18 cellular contexts compared by ENCODE assay signal in the genomic region with DNA sequence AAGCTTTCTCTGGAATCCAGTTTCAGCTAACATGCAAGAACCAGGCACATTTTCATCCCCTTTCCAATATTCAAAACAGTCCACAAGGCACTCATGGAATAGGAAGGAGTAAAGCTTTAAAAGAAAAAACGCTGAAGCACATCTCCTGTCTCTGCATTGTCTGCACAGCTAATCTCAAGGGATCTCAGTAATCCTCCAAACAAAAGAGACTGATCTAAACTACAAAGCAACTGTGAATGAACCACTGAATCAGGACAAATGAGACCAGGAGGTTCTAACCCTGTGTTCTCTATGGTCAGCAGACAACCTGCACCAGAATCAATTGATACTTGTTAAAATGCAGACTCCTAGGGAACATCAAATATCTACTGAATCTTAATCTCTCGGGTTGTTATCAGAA.
DNase-seq lines count a peak whose midpoint lies in the region; ATAC-seq, FAIRE-seq and TF ChIP-seq lines count a peak whose summit lies in the region.
"Had no signal": no experiment of that assay in that cellular context is flagged by ENCODE, and none has a peak within 500 bp of the region (broad histone marks: within the 10 kb centered on the region; RNA-seq: fewer than 3 reads in every experiment).

No MANE protein-coding gene starts in this region.

- H3K9me3 Mint-ChIP-seq in glutamatergic neuron (ENCODE audit: unreplicated experiment): peaks cover 7% of the 10 kb centered on the region
- H3K9me3 Mint-ChIP-seq: H9 had no signal

- no peak for ATAC-seq in GM18520 (IDR thresholded peaks at IDR 0.05; ENCODE audit: unreplicated experiment)

- H3K27me3 Mint-ChIP-seq in glutamatergic neuron (ENCODE audit: unreplicated experiment): peaks cover 4% of the 10 kb centered on the region
- H3K27me3 Mint-ChIP-seq: B cell had no signal

- peak; percentile 99 for FAIRE-seq in D721Med (lab: Jason Lieb, UNC)
- FAIRE-seq: GM12892, GM18507 had no signal

- peak overlapping the region; percentile 22 for H3K27ac Mint-ChIP-seq in glutamatergic neuron (ENCODE audit: unreplicated experiment)
- H3K27ac Mint-ChIP-seq: B cell; CD8-positive, alpha-beta memory T cell; H9 had no signal

- no peak for TF ChIP-seq CTCF in D721Med (IDR thresholded peaks at IDR 0.05; ENCODE audit: insufficient read depth, missing control alignments)
- TF ChIP-seq CTCF in glutamatergic neuron (IDR thresholded peaks at IDR 0.05; ENCODE audit: partially characterized antibody, unreplicated experiment): no peak

- no peak for DNase-seq in D721Med (ENCODE audit: insufficient read length, low spot score)
- DNase-seq in NCI-H82 (lab: John Stamatoyannopoulos, UW): peak; percentile 77
- DNase-seq in glutamatergic neuron: no peak
- no peak for DNase-seq in NCI-H510A treated with DMSO at 0.1 percent for 48 hours (lab: John Stamatoyannopoulos, UW)
- DNase-seq in SIG-M5 treated with dmso at 0.1 percent for 504 hours (lab: John Stamatoyannopoulos, UW; ENCODE audit: unreplicated experiment): no peak
- DNase-seq: C1 segment of cervical spinal cord; CD4-positive, CD25-positive, alpha-beta regulatory T cell; CD8-positive, alpha-beta memory T cell; COR-L47; DMS153; DMS79; GDM1; GOT3; H9 had no signal

- H3K4me3 Mint-ChIP-seq in glutamatergic neuron (ENCODE audit: unreplicated experiment): no peak overlapping the region
- H3K4me3 Mint-ChIP-seq: B cell; CD4-positive, CD25-positive, alpha-beta regulatory T cell; CD8-positive, alpha-beta memory T cell; H9 had no signal

- H3K4me1 Mint-ChIP-seq in glutamatergic neuron (ENCODE audit: low read depth, unreplicated experiment): peaks cover 17% of the 10 kb centered on the region
- H3K4me1 Mint-ChIP-seq: B cell; CD8-positive, alpha-beta memory T cell had no signal

- H3K36me3 Mint-ChIP-seq in glutamatergic neuron (ENCODE audit: unreplicated experiment): no peaks in the 10 kb centered on the region
- H3K36me3 Mint-ChIP-seq: CD4-positive, CD25-positive, alpha-beta regulatory T cell; CD8-positive, alpha-beta memory T cell had no signal
